ENCODE assay signal across 33 cellular contexts in the genomic region with DNA sequence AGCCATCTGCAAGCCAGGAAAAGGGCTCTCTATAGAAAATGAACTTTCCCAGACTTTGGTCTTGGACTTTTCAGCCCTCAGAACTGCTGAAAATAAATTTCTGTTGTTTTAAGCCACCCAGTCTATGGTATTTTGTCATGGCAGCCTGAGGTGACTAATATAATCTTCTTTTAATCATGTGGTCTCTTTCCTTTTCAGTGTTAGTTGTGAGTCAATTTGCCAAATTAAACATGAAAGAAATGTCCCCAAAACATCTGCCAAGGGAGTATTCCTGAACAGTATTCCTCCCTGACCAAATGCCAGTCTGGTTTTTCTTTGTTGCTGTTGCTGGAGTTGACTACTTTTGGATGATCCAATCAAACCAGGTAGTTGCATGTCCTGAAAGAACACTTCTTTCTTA.
"Had no signal": no experiment of that assay in that cellular context is flagged by ENCODE, and none has a peak within 500 bp of the region (broad histone marks: within the 10 kb centered on the region; RNA-seq: fewer than 3 reads in every experiment).

No MANE protein-coding gene starts in this region.

- H3K4me2 ChIP-seq: neural progenitor cell, smooth muscle cell had no signal

- H3K4me3 ChIP-seq: breast epithelium, esophagus muscularis mucosa, neural progenitor cell, psoas muscle, sigmoid colon, smooth muscle cell, stomach, thyroid gland, upper lobe of left lung had no signal

- H3K4me3 Mint-ChIP-seq: activated CD4-positive, alpha-beta memory T cell treated with anti-CD3 and anti-CD28 coated beads, Interleukin-2, amount 10 ng/mL, durations not matched to agents 7 days and 5 days; activated CD4-positive, alpha-beta T cell treated with anti-CD3 and anti-CD28 coated beads, Interleukin-2, amount 10 ng/mL, durations not matched to agents 7 days and 5 days; activated naive CD4-positive, alpha-beta T cell treated with anti-CD3 and anti-CD28 coated beads, Interleukin-2, amount 10 ng/mL, durations not matched to agents 7 days and 5 days; activated naive CD8-positive, alpha-beta T cell treated with anti-CD3 and anti-CD28 coated beads, Interleukin-2, amount 10 ng/mL, durations not matched to agents 7 days and 5 days; activated T-cell treated with anti-CD3 and anti-CD28 coated beads, Interleukin-2, amount 50 U/mL, for 24 hours; central memory CD8-positive, alpha-beta T cell; naive thymus-derived CD4-positive, alpha-beta T cell; neural progenitor cell; stimulated activated naive B cell treated with anti-CD40 and anti-IgM and Interleukin-4, amounts not matched to agents 10 μg/mL and 1 μg/mL and 100 μg/mL, for 72 hours; T-helper 17 cell had no signal

- H3K4me1 ChIP-seq: breast epithelium, neural progenitor cell, parathyroid adenoma, thyroid gland had no signal

- H3K27ac ChIP-seq: breast epithelium, esophagus muscularis mucosa, neural progenitor cell, parathyroid adenoma, psoas muscle, sigmoid colon, stomach, thyroid gland, upper lobe of left lung had no signal

- H2AFZ ChIP-seq: neural progenitor cell, parathyroid adenoma had no signal

- DNase-seq: activated CD4-positive, alpha-beta memory T cell treated with anti-CD3 and anti-CD28 coated beads, Interleukin-2, amount 10 ng/mL, durations not matched to agents 7 days and 5 days; activated CD4-positive, alpha-beta T cell treated with anti-CD3 and anti-CD28 coated beads, Interleukin-2, amount 10 ng/mL, durations not matched to agents 7 days and 5 days; activated CD4-positive, CD25-positive, alpha-beta regulatory T cell treated with anti-CD3 and anti-CD28 coated beads, Interleukin-2, amount 50 U/mL, for 72 hours; activated CD8-positive, alpha-beta memory T cell treated with anti-CD3 and anti-CD28 coated beads, Interleukin-2, amount 50 U/mL, for 48 hours; activated gamma-delta T cell; activated naive CD4-positive, alpha-beta T cell treated with anti-CD3 and anti-CD28 coated beads, Interleukin-2, amount 10 ng/mL, durations not matched to agents 7 days and 5 days; activated naive CD8-positive, alpha-beta T cell treated with anti-CD3 and anti-CD28 coated beads, Interleukin-2, amount 10 ng/mL, durations not matched to agents 7 days and 5 days; activated T-cell treated with anti-CD3 and anti-CD28 coated beads, Interleukin-2, amount 50 U/mL, for 24 hours; amniotic stem cell; dermis blood vessel endothelial cell; effector CD4-positive, alpha-beta T cell; head of caudate nucleus; hippocampal formation; left cardiac atrium; left ventricle myocardium superior; naive thymus-derived CD4-positive, alpha-beta T cell; occipital lobe; psoas muscle; sigmoid colon; stimulated activated CD4-positive, alpha-beta T cell treated with anti-CD3 and anti-CD28 coated beads, Interleukin-15, amount 100 ng/mL, for 24 hours; stimulated activated CD4-positive, alpha-beta T cell treated with anti-CD3 and anti-CD28 coated beads, Interleukin-2, amount 100 ng/mL, for 24 hours; stimulated activated naive B cell treated with anti-CD40 and anti-IgM and Interleukin-4, amounts not matched to agents 10 μg/mL and 1 μg/mL and 100 μg/mL, for 72 hours; stomach; T-helper 17 cell; T1000; thyroid gland; upper lobe of left lung had no signal

- H3K9me3 ChIP-seq: breast epithelium, esophagus muscularis mucosa, psoas muscle, sigmoid colon, stomach, thyroid gland, upper lobe of left lung had no signal

- H3K9ac ChIP-seq: neural progenitor cell, parathyroid adenoma had no signal

- H3K79me2 ChIP-seq: parathyroid adenoma had no signal

- H3K27me3 ChIP-seq: breast epithelium, neural progenitor cell, sigmoid colon, thyroid gland, upper lobe of left lung had no signal

- ATAC-seq: left cardiac atrium; left ventricle myocardium superior; naive thymus-derived CD4-positive, alpha-beta T cell; psoas muscle; stimulated activated naive B cell treated with anti-CD40 and anti-IgM and Interleukin-4, amounts not matched to agents 10 μg/mL and 1 μg/mL and 100 μg/mL, for 72 hours; T-helper 17 cell had no signal

- H3K36me3 ChIP-seq: breast epithelium, esophagus muscularis mucosa, neural progenitor cell, sigmoid colon, stomach, thyroid gland, upper lobe of left lung had no signal

- H3K27ac Mint-ChIP-seq: activated CD4-positive, alpha-beta memory T cell treated with anti-CD3 and anti-CD28 coated beads, Interleukin-2, amount 10 ng/mL, durations not matched to agents 7 days and 5 days; activated CD4-positive, alpha-beta T cell treated with anti-CD3 and anti-CD28 coated beads, Interleukin-2, amount 10 ng/mL, durations not matched to agents 7 days and 5 days; activated naive CD4-positive, alpha-beta T cell treated with anti-CD3 and anti-CD28 coated beads, Interleukin-2, amount 10 ng/mL, durations not matched to agents 7 days and 5 days; activated naive CD8-positive, alpha-beta T cell treated with anti-CD3 and anti-CD28 coated beads, Interleukin-2, amount 10 ng/mL, durations not matched to agents 7 days and 5 days; activated T-cell treated with anti-CD3 and anti-CD28 coated beads, Interleukin-2, amount 50 U/mL, for 24 hours; naive thymus-derived CD4-positive, alpha-beta T cell; neural progenitor cell; stimulated activated naive B cell treated with anti-CD40 and anti-IgM and Interleukin-4, amounts not matched to agents 10 μg/mL and 1 μg/mL and 100 μg/mL, for 72 hours; T-helper 17 cell had no signal

- H3K36me3 Mint-ChIP-seq: activated naive CD4-positive, alpha-beta T cell treated with anti-CD3 and anti-CD28 coated beads, Interleukin-2, amount 10 ng/mL, durations not matched to agents 7 days and 5 days; activated naive CD8-positive, alpha-beta T cell treated with anti-CD3 and anti-CD28 coated beads, Interleukin-2, amount 10 ng/mL, durations not matched to agents 7 days and 5 days; naive thymus-derived CD4-positive, alpha-beta T cell; neural progenitor cell; stimulated activated naive B cell treated with anti-CD40 and anti-IgM and Interleukin-4, amounts not matched to agents 10 μg/mL and 1 μg/mL and 100 μg/mL, for 72 hours had no signal

- H3K4me1 Mint-ChIP-seq: stimulated activated naive B cell treated with anti-CD40 and anti-IgM and Interleukin-4, amounts not matched to agents 10 μg/mL and 1 μg/mL and 100 μg/mL, for 72 hours had no signal

- H3K9me3 Mint-ChIP-seq: activated CD4-positive, alpha-beta memory T cell treated with anti-CD3 and anti-CD28 coated beads, Interleukin-2, amount 10 ng/mL, durations not matched to agents 7 days and 5 days; activated CD4-positive, alpha-beta T cell treated with anti-CD3 and anti-CD28 coated beads, Interleukin-2, amount 10 ng/mL, durations not matched to agents 7 days and 5 days; activated naive CD4-positive, alpha-beta T cell treated with anti-CD3 and anti-CD28 coated beads, Interleukin-2, amount 10 ng/mL, durations not matched to agents 7 days and 5 days; activated naive CD8-positive, alpha-beta T cell treated with anti-CD3 and anti-CD28 coated beads, Interleukin-2, amount 10 ng/mL, durations not matched to agents 7 days and 5 days; central memory CD8-positive, alpha-beta T cell; neural progenitor cell; stimulated activated naive B cell treated with anti-CD40 and anti-IgM and Interleukin-4, amounts not matched to agents 10 μg/mL and 1 μg/mL and 100 μg/mL, for 72 hours had no signal
